Comparison of ENCODE assay signal across 13 cellular contexts in the genomic region with DNA sequence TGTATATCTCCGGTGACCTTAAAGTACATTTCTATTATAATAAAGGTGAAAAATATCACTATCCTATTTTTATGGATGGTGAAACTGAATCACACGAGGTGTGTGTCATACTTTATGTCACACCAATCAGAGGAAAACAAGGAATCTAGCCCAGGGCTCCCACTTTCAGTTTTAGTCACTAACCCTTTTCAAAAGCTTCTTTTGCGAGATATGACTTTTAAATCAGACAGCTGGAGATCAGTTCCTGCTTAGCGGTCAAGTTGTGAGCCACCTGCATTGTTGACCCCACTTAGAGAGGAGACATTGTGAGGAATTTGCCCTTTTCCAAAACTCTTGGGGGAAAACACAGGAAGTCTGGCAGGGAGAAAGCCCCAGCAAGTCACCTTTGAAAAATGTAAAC.
DNase-seq lines count a peak whose midpoint lies in the region; ATAC-seq and TF ChIP-seq lines count a peak whose summit lies in the region.
"Had no signal": no experiment of that assay in that cellular context is flagged by ENCODE, and none has a peak within 500 bp of the region (broad histone marks: within the 10 kb centered on the region; RNA-seq: fewer than 3 reads in every experiment).

No MANE protein-coding gene starts in this region.

- H3K4me1 ChIP-seq in GM23248 (ENCODE audit: insufficient read depth) (peaks cover 7% of the 10 kb centered on the region; the same call in 1 of the 2 replicates), fibroblast of lung (ENCODE audit: control insufficient read depth, extremely low read depth, insufficient read depth, low read length) (peaks cover 2% of the 10 kb centered on the region)
- H3K4me1 ChIP-seq: adrenal gland, suprapubic skin had no signal

- H2AFZ ChIP-seq in GM23248: peak overlapping the region; percentile 76
- peak overlapping the region; percentile 50 for H2AFZ ChIP-seq in fibroblast of lung (ENCODE audit: low read length)

- H3K27me3 ChIP-seq in GM23248 (replicated peaks; ENCODE audit: insufficient read depth) (no peaks in the 10 kb centered on the region), fibroblast of lung (ENCODE audit: control insufficient read depth, insufficient read depth, low read length) (no peaks in the 10 kb centered on the region)
- H3K27me3 ChIP-seq: adrenal gland, suprapubic skin had no signal

- H3K4me2 ChIP-seq in GM23248 (ENCODE audit: unreplicated experiment) (peak overlapping the region; percentile 19), fibroblast of lung (ENCODE audit: extremely low read depth, insufficient read depth, low read length) (peak overlapping the region; percentile 44)

- H3K4me3 ChIP-seq in GM23248 (no peak overlapping the region), fibroblast of lung (replicated peaks in 1 of 4; ENCODE audit: control extremely low read depth in 1 of 4, insufficient read depth in 1 of 4, low read depth in 3 of 4, low read length in 4 of 4) (no peak overlapping the region)
- H3K4me3 ChIP-seq: adrenal gland, suprapubic skin had no signal

- H4K20me1 ChIP-seq in GM23248 (ENCODE audit: insufficient read depth) (no peaks in the 10 kb centered on the region), fibroblast of lung (ENCODE audit: control insufficient read depth, extremely low read depth, insufficient read depth, low read length) (no peaks in the 10 kb centered on the region)

- TF ChIP-seq CTCF in fibroblast of lung (conservative IDR thresholded peaks at IDR 0.05 in 1 of 2, IDR thresholded peaks at IDR 0.05 in 1 of 2; ENCODE audit: low read depth in 1 of 2, low read length in 2 of 2): no peak

- no peaks in the 10 kb centered on the region for H3K9me2 ChIP-seq in GM23248 (ENCODE audit: insufficient read depth)

- ATAC-seq in GM21737 (IDR thresholded peaks at IDR 0.05; ENCODE audit: unreplicated experiment): no peak

- no peaks in the 10 kb centered on the region for H3K79me2 ChIP-seq in GM23248 (ENCODE audit: insufficient read depth)
- no peaks in the 10 kb centered on the region for H3K79me2 ChIP-seq in fibroblast of lung (ENCODE audit: control insufficient read depth, insufficient read depth, low read length)

- peak overlapping the region; percentile 33; the same call in 1 of the 2 replicates for H3K9ac ChIP-seq in GM23248
- no peak overlapping the region for H3K9ac ChIP-seq in fibroblast of lung (ENCODE audit: insufficient read depth, low read length)

- WGBS in GM23248 (ENCODE audit: low coverage in 1 of 2, low lambda C conversion rate in 2 of 2, missing lambda C conversion rate in 2 of 2), 2 experiments: 47 to 54% methylated on average over 4 of the region's 4 CpGs

- peak; percentile 59 for DNase-seq in A172 (ENCODE audit: low spot score)
- DNase-seq in GM23248: peak; percentile 52
- peak; percentile 30 for DNase-seq in OCI-M1 (lab: John Stamatoyannopoulos, UW)
- peak in 1 of 2 donors; percentile 67 for DNase-seq in fibroblast of lung (ENCODE audit: low read depth in 2 of 2)
- DNase-seq in activated CD8-positive, alpha-beta memory T cell treated with anti-CD3 and anti-CD28 coated beads, Interleukin-2, amount 50 U/mL, for 48 hours: no peak
- no peak for DNase-seq in GOT3 (lab: John Stamatoyannopoulos, UW)
- DNase-seq in HuH-7 (ENCODE audit: low spot score): no peak
- DNase-seq: adrenal gland, DMS153, NCI-H510A treated with DMSO at 0.1 percent for 48 hours, SHP77 had no signal

- no peaks in the 10 kb centered on the region for H3K36me3 ChIP-seq in GM23248 (ENCODE audit: low read depth)
- no peaks in the 10 kb centered on the region for H3K36me3 ChIP-seq in fibroblast of lung (ENCODE audit: control insufficient read depth, insufficient read depth, low read length)
- H3K36me3 ChIP-seq: adrenal gland, suprapubic skin had no signal

- in situ Hi-C loops in GM23248 (cut with MboI): no loop called here

- H3K9me3 ChIP-seq in GM23248 (ENCODE audit: low read depth) (no peaks in the 10 kb centered on the region), fibroblast of lung (ENCODE audit: control insufficient read depth, insufficient read depth, low read depth, low read length) (no peaks in the 10 kb centered on the region)
- H3K9me3 ChIP-seq: adrenal gland, suprapubic skin had no signal

- H3K27ac ChIP-seq in GM23248 (0 out of 2 replicates have a peak overlapping the region, but pooled peaks have one; percentile 22), fibroblast of lung (ENCODE audit: insufficient read depth, low read length) (peak overlapping the region; percentile 20)
- H3K27ac ChIP-seq: adrenal gland, suprapubic skin had no signal

- no peaks in the 10 kb centered on the region for H3F3A ChIP-seq in GM23248 (ENCODE audit: insufficient read depth)

Comparison
In these comparisons a context has a peak if more than half of its experiments do, and no peak if none do; other contexts are left out.
1. DNase-seq: peak in A172 (single experiment), GM23248 (single experiment) and OCI-M1 (single experiment); none in activated CD8-positive, alpha-beta memory T cell treated with anti-CD3 and anti-CD28 coated beads, Interleukin-2, amount 50 U/mL, for 48 hours (single experiment), GOT3 (single experiment) and HuH-7 (single experiment).